In genomic region chr2:90207454-90208058, GRCh38 we compare ENCODE assay signal across 9 cellular contexts.
DNase-seq lines count a peak whose midpoint lies in the region; ATAC-seq and TF ChIP-seq lines count a peak whose summit lies in the region.
"Had no signal": no experiment of that assay in that cellular context is flagged by ENCODE, and none has a peak within 500 bp of the region (broad histone marks: within the 10 kb centered on the region; RNA-seq: fewer than 3 reads in every experiment).

No MANE protein-coding gene starts in this region.

- CTCF ChIA-PET in Panc1 (lab: Charles Lee): no interaction called here

- no peak overlapping the region for H3K27ac ChIP-seq in Panc1 (ENCODE audit: low read length)
- H3K27ac ChIP-seq: neutrophil had no signal

- H3K4me1 ChIP-seq in Panc1 (ENCODE audit: control insufficient read depth, insufficient read depth, low read length) (no peaks in the 10 kb centered on the region), mucosa of descending colon (ENCODE audit: low read depth) (no peaks in the 10 kb centered on the region)

- in situ Hi-C loops in Panc1 (cut with HindIII; ENCODE audit: low pct_unique_long_range_greater_than_20kb, low sequenced_read_pairs): no loop called here

- BruUV-seq in Panc1 (replicated peaks; lab: Mats Ljungman, UMichigan): no TSS peak

- no peak overlapping the region for H3K4me3 ChIP-seq in Panc1 (ENCODE audit: low read depth in 2 of 2, low read length in 2 of 2)
- H3K4me3 ChIP-seq in mucosa of descending colon: no peak overlapping the region

- H3K36me3 ChIP-seq in Panc1 (ENCODE audit: control insufficient read depth, insufficient read depth, low read length) (no peaks in the 10 kb centered on the region), mucosa of descending colon (ENCODE audit: low read depth) (no peaks in the 10 kb centered on the region)
- H3K36me3 ChIP-seq: neutrophil had no signal

- ATAC-seq in GM21717 (IDR thresholded peaks at IDR 0.05; ENCODE audit: unreplicated experiment) (peak; percentile 73), Panc1 (peak; percentile 87), left lobe of liver (peak; percentile 83), mucosa of descending colon (no peak)

- peak; percentile 5 for DNase-seq in ELR (ENCODE audit: low read depth)
- no peak for DNase-seq in Panc1 (ENCODE audit: low read depth, low spot score)
- no peak for DNase-seq in left lobe of liver (ENCODE audit: low spot score)
- no peak for DNase-seq in globus pallidus (ENCODE audit: low spot score)
- DNase-seq in mucosa of gallbladder (ENCODE audit: low spot score): no peak
- DNase-seq in mucosa of descending colon: no peak
- DNase-seq in NCI-H187 (lab: John Stamatoyannopoulos, UW): no peak

- intact Hi-C loops in Panc1 (cut with micrococcal nuclease; ENCODE audit: unreplicated experiment) (no loop called here), mucosa of descending colon (cut with DNase I, micrococcal nuclease) (no loop called here)

- H3K9me3 ChIP-seq in Panc1 (ENCODE audit: control insufficient read depth, insufficient read depth, low read depth, low read length) (no peaks in the 10 kb centered on the region), mucosa of descending colon (no peaks in the 10 kb centered on the region)
- H3K9me3 ChIP-seq: neutrophil had no signal

- POLR2A ChIA-PET in Panc1 (lab: Charles Lee): no interaction called here

- peak; percentile 66 for TF ChIP-seq CTCF in Panc1 (IDR thresholded peaks at IDR 0.05)
- no peak for TF ChIP-seq CTCF in mucosa of descending colon (IDR thresholded peaks at IDR 0.05)

- H3K27me3 ChIP-seq in Panc1 (ENCODE audit: control insufficient read depth, insufficient read depth, low read length): no peaks in the 10 kb centered on the region
- H3K27me3 ChIP-seq: neutrophil had no signal
